In genomic region chr1:150874455-150875196, GRCh38 we compare ENCODE assay signal across 8 cellular contexts. TPM values are rescaled to one million over a fixed set of nuclear protein-coding genes. Genes with fewer than 3 reads are reported as not detected.
DNase-seq lines count a peak whose midpoint lies in the region; ATAC-seq and TF ChIP-seq lines count a peak whose summit lies in the region.

No MANE protein-coding gene starts in this region.

- no peak for ATAC-seq in memory B cell (ENCODE audit: low read depth)
- no peak for ATAC-seq in upper lobe of right lung
- ATAC-seq in GM19023 (IDR thresholded peaks at IDR 0.05; ENCODE audit: unreplicated experiment), result no peak

- H3K9me3 Mint-ChIP-seq in activated naive CD4-positive, alpha-beta T cell treated with anti-CD3 and anti-CD28 coated beads, Interleukin-2, amount 10 ng/mL, durations not matched to agents 7 days and 5 days, result no peaks in the 10 kb centered on the region
- H3K9me3 Mint-ChIP-seq in memory B cell, result no peaks in the 10 kb centered on the region

- peak overlapping the region; percentile 94 for H3K27ac Mint-ChIP-seq in activated naive CD4-positive, alpha-beta T cell treated with anti-CD3 and anti-CD28 coated beads, Interleukin-2, amount 10 ng/mL, durations not matched to agents 7 days and 5 days
- peak overlapping the region; percentile 67 for H3K27ac Mint-ChIP-seq in memory B cell

- peaks cover 30% of the 10 kb centered on the region for H3K36me3 Mint-ChIP-seq in activated naive CD4-positive, alpha-beta T cell treated with anti-CD3 and anti-CD28 coated beads, Interleukin-2, amount 10 ng/mL, durations not matched to agents 7 days and 5 days
- H3K36me3 Mint-ChIP-seq in memory B cell, result peaks cover 7% of the 10 kb centered on the region

- H3K27me3 Mint-ChIP-seq in activated naive CD4-positive, alpha-beta T cell treated with anti-CD3 and anti-CD28 coated beads, Interleukin-2, amount 10 ng/mL, durations not matched to agents 7 days and 5 days, result no peaks in the 10 kb centered on the region
- H3K27me3 Mint-ChIP-seq in memory B cell, result no peaks in the 10 kb centered on the region

- peak overlapping the region; percentile 91 for H3K4me3 Mint-ChIP-seq in activated naive CD4-positive, alpha-beta T cell treated with anti-CD3 and anti-CD28 coated beads, Interleukin-2, amount 10 ng/mL, durations not matched to agents 7 days and 5 days
- peak overlapping the region; percentile 62 for H3K4me3 Mint-ChIP-seq in memory B cell

- no peak for DNase-seq in activated naive CD4-positive, alpha-beta T cell treated with anti-CD3 and anti-CD28 coated beads, Interleukin-2, amount 10 ng/mL, durations not matched to agents 7 days and 5 days
- DNase-seq in activated naive CD4-positive, alpha-beta T cell (lab: John Stamatoyannopoulos, UW), result no peak
- DNase-seq in astrocyte of the hippocampus (ENCODE audit: low read depth, low spot score) (peak; percentile 3), memory B cell (ENCODE audit: low spot score in 2 of 2) (no peak), upper lobe of right lung (no peak), iPS-NIHi7 (ENCODE audit: extremely low spot score) (no peak), NCI-H1105 treated with DMSO at 0.1 percent for 48 hours (lab: John Stamatoyannopoulos, UW) (no peak)

- H3K4me3 ChIP-seq in upper lobe of right lung, result peak overlapping the region; percentile 87

- H3K27me3 ChIP-seq in upper lobe of right lung, result no peaks in the 10 kb centered on the region

- H3K27ac ChIP-seq in upper lobe of right lung, result peak overlapping the region; percentile 91

- intact Hi-C loops in upper lobe of right lung (cut with DNase I), result no loop called here

- CTCF ChIA-PET in activated naive CD4-positive, alpha-beta T cell treated with anti-CD3 and anti-CD28 coated beads, Interleukin-2, amount 10 ng/mL, durations not matched to agents 7 days and 5 days (lab: Charles Lee), result interaction anchor here (0.6 to 1.0 kb wide), 3 partner anchors 9 to 513 kb away, joined by 3 read pairs; partner anchors contain the start of gene MINDY1

- H3K9me3 ChIP-seq in upper lobe of right lung, result no peaks in the 10 kb centered on the region

- no peak for TF ChIP-seq CTCF in upper lobe of right lung (IDR thresholded peaks at IDR 0.05)

- peaks cover 44% of the 10 kb centered on the region for H3K4me1 Mint-ChIP-seq in activated naive CD4-positive, alpha-beta T cell treated with anti-CD3 and anti-CD28 coated beads, Interleukin-2, amount 10 ng/mL, durations not matched to agents 7 days and 5 days
- H3K4me1 Mint-ChIP-seq in memory B cell, result peaks cover 13% of the 10 kb centered on the region

- H3K4me1 ChIP-seq in upper lobe of right lung, result peaks cover 15% of the 10 kb centered on the region

- H3K36me3 ChIP-seq in upper lobe of right lung, result peaks cover 12% of the 10 kb centered on the region

RNA-seq across cellular contexts. Expression of gene ARNT, which starts 1.8 kb away (rescaled TPM):
- 53.8 TPM for total RNA-seq in upper lobe of right lung

RNA-seq across cellular contexts. Expression of gene CTXND2, which starts 12.3 kb away (rescaled TPM):
- total RNA-seq in upper lobe of right lung, result not detected

RNA-seq across cellular contexts. Expression of gene SETDB1, which starts 51.5 kb away (rescaled TPM):
- total RNA-seq in upper lobe of right lung, result 45.8 TPM
